8 cellular contexts compared by ENCODE assay signal in genomic region chr21:43726686-43727570, GRCh38. TPM values are rescaled to one million over a fixed set of nuclear protein-coding genes. Genes with fewer than 3 reads are reported as not detected.
DNase-seq lines count a peak whose midpoint lies in the region; ATAC-seq and TF ChIP-seq lines count a peak whose summit lies in the region.

No MANE protein-coding gene starts in this region.

- H3K36me3 ChIP-seq in OCI-LY1 (ENCODE audit: insufficient read depth, low read length) (peaks cover 8% of the 10 kb centered on the region), neural progenitor cell (no peaks in the 10 kb centered on the region)

- ATAC-seq in HG02588 (IDR thresholded peaks at IDR 0.05; ENCODE audit: unreplicated experiment): no peak

- H3K9me3 Mint-ChIP-seq in dendritic cell treated with granulocyte-macrophage colony-stimulating factor and Interleukin-4, amounts not matched to agents 40 ng/mL and 50 ng/mL, for 4 days: no peaks in the 10 kb centered on the region
- no peaks in the 10 kb centered on the region for H3K9me3 Mint-ChIP-seq in neural progenitor cell

- no peak for TF ChIP-seq CTCF in OCI-LY1 (IDR thresholded peaks at IDR 0.05; ENCODE audit: low read length)
- no peak for TF ChIP-seq CTCF in neural progenitor cell (IDR thresholded peaks at IDR 0.05)

- H3K27ac ChIP-seq in OCI-LY1 (ENCODE audit: low read depth, low read length, poor library complexity, severe bottlenecking) (peak overlapping the region; percentile 91), neural progenitor cell (no peak overlapping the region)

- H3K4me1 ChIP-seq in OCI-LY1 (ENCODE audit: insufficient read depth, low read length, severe bottlenecking) (peaks cover 61% of the 10 kb centered on the region), neural progenitor cell (no peaks in the 10 kb centered on the region)

- no peaks in the 10 kb centered on the region for H3K27me3 Mint-ChIP-seq in dendritic cell treated with granulocyte-macrophage colony-stimulating factor and Interleukin-4, amounts not matched to agents 40 ng/mL and 50 ng/mL, for 4 days
- H3K27me3 Mint-ChIP-seq in neural progenitor cell (ENCODE audit: insufficient read depth, low read depth): peaks cover 10% of the 10 kb centered on the region

- H3K4me1 Mint-ChIP-seq in dendritic cell treated with granulocyte-macrophage colony-stimulating factor and Interleukin-4, amounts not matched to agents 40 ng/mL and 50 ng/mL, for 4 days (ENCODE audit: low read depth): peaks cover 91% of the 10 kb centered on the region
- H3K4me1 Mint-ChIP-seq in neural progenitor cell: peaks cover 35% of the 10 kb centered on the region

- no peaks in the 10 kb centered on the region for H3K9me3 ChIP-seq in OCI-LY1 (ENCODE audit: low read length)
- H3K9me3 ChIP-seq in neural progenitor cell (ENCODE audit: low read depth): no peaks in the 10 kb centered on the region

- H3K27me3 ChIP-seq in OCI-LY1 (ENCODE audit: insufficient read depth, low read length) (no peaks in the 10 kb centered on the region), neural progenitor cell (no peaks in the 10 kb centered on the region)

- H3K79me2 ChIP-seq in OCI-LY1 (ENCODE audit: insufficient read depth, low read length): no peaks in the 10 kb centered on the region
- peaks cover 25% of the 10 kb centered on the region for H3K79me2 ChIP-seq in neural progenitor cell (ENCODE audit: low read depth)

- peak overlapping the region; percentile 69; the same call in 1 of the 2 replicates for H3K4me2 ChIP-seq in OCI-LY1 (ENCODE audit: low read length)
- H3K4me2 ChIP-seq in neural progenitor cell: no peak overlapping the region

- DNase-seq in Ammon's horn (ENCODE audit: low spot score) (peak; percentile 38), neural progenitor cell (ENCODE audit: low spot score) (no peak), DMS53 treated with DMSO at 0.1 percent for 48 hours (lab: John Stamatoyannopoulos, UW; ENCODE audit: unreplicated experiment) (no peak), OCI-M1 (lab: John Stamatoyannopoulos, UW) (no peak)
- DNase-seq in activated CD4-positive, alpha-beta T cell treated with anti-CD3 and anti-CD28 coated beads, Interleukin-2, amount 50 U/mL, for 4 hours: no peak

- H3K36me3 Mint-ChIP-seq in dendritic cell treated with granulocyte-macrophage colony-stimulating factor and Interleukin-4, amounts not matched to agents 40 ng/mL and 50 ng/mL, for 4 days (ENCODE audit: low read depth): peaks cover 73% of the 10 kb centered on the region
- no peaks in the 10 kb centered on the region for H3K36me3 Mint-ChIP-seq in neural progenitor cell

- intact Hi-C loops in dendritic cell treated with granulocyte-macrophage colony-stimulating factor and Interleukin-4, amounts not matched to agents 40 ng/mL and 50 ng/mL, for 4 days (cut with micrococcal nuclease): loop anchor here (10.0 kb wide), 1 partner anchor 62 kb away; no protein-coding TSS in a partner anchor

- no peak overlapping the region for H2AFZ ChIP-seq in OCI-LY1 (ENCODE audit: low read length)
- H2AFZ ChIP-seq in neural progenitor cell (replicated peaks): no peak overlapping the region

- no peaks in the 10 kb centered on the region for H3F3A ChIP-seq in OCI-LY1 (ENCODE audit: insufficient read depth, low read length)
- H3F3A ChIP-seq in neural progenitor cell (ENCODE audit: low read depth): peaks cover 9% of the 10 kb centered on the region

- H3K27ac Mint-ChIP-seq in dendritic cell treated with granulocyte-macrophage colony-stimulating factor and Interleukin-4, amounts not matched to agents 40 ng/mL and 50 ng/mL, for 4 days: peak overlapping the region; percentile 84
- H3K27ac Mint-ChIP-seq in neural progenitor cell: peak overlapping the region; percentile 85

- H4K20me1 ChIP-seq in OCI-LY1 (ENCODE audit: insufficient read depth, low read length) (no peaks in the 10 kb centered on the region), neural progenitor cell (ENCODE audit: low read depth) (no peaks in the 10 kb centered on the region)

- H3K9me2 ChIP-seq in OCI-LY1 (ENCODE audit: low read depth, low read length): no peaks in the 10 kb centered on the region

- H3K4me3 Mint-ChIP-seq in dendritic cell treated with granulocyte-macrophage colony-stimulating factor and Interleukin-4, amounts not matched to agents 40 ng/mL and 50 ng/mL, for 4 days: peak overlapping the region; percentile 77
- peak overlapping the region; percentile 59 for H3K4me3 Mint-ChIP-seq in neural progenitor cell

- H3K4me3 ChIP-seq in OCI-LY1 (ENCODE audit: low read depth, low read length, poor library complexity, severe bottlenecking): peak overlapping the region; percentile 61
- no peak overlapping the region for H3K4me3 ChIP-seq in neural progenitor cell

- H3K9ac ChIP-seq in OCI-LY1 (ENCODE audit: low read length) (no peak overlapping the region; the same call in 1 of the 2 replicates), neural progenitor cell (no peak overlapping the region)

RNA-seq across cellular contexts. Expression of gene PDXK, which starts 8.0 kb away (rescaled TPM):
- total RNA-seq in neural progenitor cell (ENCODE audit: low replicate concordance): 43.3 and 54.0 TPM in 2 replicates

RNA-seq across cellular contexts. Expression of gene CSTB, which starts 49.2 kb away (rescaled TPM):
- total RNA-seq in neural progenitor cell (ENCODE audit: low replicate concordance): 7.1 and 8.5 TPM in 2 replicates
